8 cellular contexts compared by ENCODE assay signal in genomic region chr1:201503397-201504176, GRCh38. TPM values are rescaled to one million over a fixed set of nuclear protein-coding genes. Genes with fewer than 3 reads are reported as not detected.
DNase-seq lines count a peak whose midpoint lies in the region; ATAC-seq, FAIRE-seq and TF ChIP-seq lines count a peak whose summit lies in the region.

No MANE protein-coding gene starts in this region.

- H3K27me3 Mint-ChIP-seq in astrocyte (ENCODE audit: low read depth, unreplicated experiment) = no peaks in the 10 kb centered on the region
- no peaks in the 10 kb centered on the region for H3K27me3 Mint-ChIP-seq in activated T-helper 1 cell treated with anti-CD3 and anti-CD28 coated beads, Interleukin-12 subunit alpha, Interleukin-12 subunit beta, Interleukin-2, Interleukin-4 antibody, amounts not matched to agents 30 ng/mL and 10 ng/mL and 1 ng/mL, durations not matched to agents 14 hours and 24 hours and 36 hours (ENCODE audit: insufficient read depth)

- ATAC-seq in GM21737 (IDR thresholded peaks at IDR 0.05; ENCODE audit: unreplicated experiment) = no peak

- intact Hi-C loops in activated T-helper 1 cell treated with anti-CD3 and anti-CD28 coated beads, Interleukin-12 subunit alpha, Interleukin-12 subunit beta, Interleukin-2, Interleukin-4 antibody, amounts not matched to agents 30 ng/mL and 10 ng/mL and 1 ng/mL, durations not matched to agents 14 hours and 24 hours and 36 hours (cut with micrococcal nuclease) = no loop called here

- H2AFZ ChIP-seq in astrocyte (ENCODE audit: low read depth, low read length) = no peak overlapping the region

- H3K9ac ChIP-seq in HUES64 (ENCODE audit: low read depth, low read length) (peak overlapping the region; percentile 47; the same call in 1 of the 2 replicates), astrocyte (ENCODE audit: low read length) (peak overlapping the region; percentile 93)

- H3K27ac ChIP-seq in HUES64 (ENCODE audit: low read depth, low read length) (peak overlapping the region; percentile 92), astrocyte (ENCODE audit: low read depth, low read length) (peak overlapping the region; percentile 97), temporal lobe (ENCODE audit: low read depth, low read length) (peak overlapping the region; percentile 93)

- H3K4me2 ChIP-seq in astrocyte (ENCODE audit: low read length) = peak overlapping the region; percentile 99

- TF ChIP-seq CTCF in astrocyte (IDR thresholded peaks at IDR 0.05; ENCODE audit: insufficient read depth, low read depth, low read length) = no peak

- H3K4me3 Mint-ChIP-seq in astrocyte (ENCODE audit: unreplicated experiment) = peak overlapping the region; percentile 89
- no peak overlapping the region for H3K4me3 Mint-ChIP-seq in activated T-helper 1 cell treated with anti-CD3 and anti-CD28 coated beads, Interleukin-12 subunit alpha, Interleukin-12 subunit beta, Interleukin-2, Interleukin-4 antibody, amounts not matched to agents 30 ng/mL and 10 ng/mL and 1 ng/mL, durations not matched to agents 14 hours and 24 hours and 36 hours

- peak overlapping the region; percentile 6 for H3K4me3 ChIP-seq in HUES64 (ENCODE audit: low read length)
- peak overlapping the region; percentile 48 for H3K4me3 ChIP-seq in astrocyte (ENCODE audit: insufficient read depth, low read depth, low read length)

- H4K20me1 ChIP-seq in astrocyte (ENCODE audit: insufficient read depth, low read length) = peaks cover 50% of the 10 kb centered on the region

- WGBS in HUES64 = 16% methylated on average over 13 of the region's 13 CpGs

- peaks cover 57% of the 10 kb centered on the region for H3K4me1 Mint-ChIP-seq in astrocyte (ENCODE audit: low read depth, unreplicated experiment)
- peaks cover 38% of the 10 kb centered on the region for H3K4me1 Mint-ChIP-seq in activated T-helper 1 cell treated with anti-CD3 and anti-CD28 coated beads, Interleukin-12 subunit alpha, Interleukin-12 subunit beta, Interleukin-2, Interleukin-4 antibody, amounts not matched to agents 30 ng/mL and 10 ng/mL and 1 ng/mL, durations not matched to agents 14 hours and 24 hours and 36 hours (ENCODE audit: low read depth)

- no peaks in the 10 kb centered on the region for H3K9me3 Mint-ChIP-seq in astrocyte (ENCODE audit: unreplicated experiment)
- no peaks in the 10 kb centered on the region for H3K9me3 Mint-ChIP-seq in activated T-helper 1 cell treated with anti-CD3 and anti-CD28 coated beads, Interleukin-12 subunit alpha, Interleukin-12 subunit beta, Interleukin-2, Interleukin-4 antibody, amounts not matched to agents 30 ng/mL and 10 ng/mL and 1 ng/mL, durations not matched to agents 14 hours and 24 hours and 36 hours

- peaks cover 47% of the 10 kb centered on the region for H3K4me1 ChIP-seq in HUES64 (ENCODE audit: insufficient read depth, low read length)
- H3K4me1 ChIP-seq in astrocyte (ENCODE audit: insufficient read depth, low read length) = peaks cover 78% of the 10 kb centered on the region

- H3K9me3 ChIP-seq in HUES64 (ENCODE audit: insufficient read depth, low read depth, low read length) (no peaks in the 10 kb centered on the region), astrocyte (ENCODE audit: insufficient read depth, low read depth, low read length) (no peaks in the 10 kb centered on the region)

- H3K36me3 ChIP-seq in HUES64 (ENCODE audit: insufficient read depth, low read length) = no peaks in the 10 kb centered on the region
- H3K36me3 ChIP-seq in astrocyte (ENCODE audit: insufficient read depth, low read length) = peaks cover 9% of the 10 kb centered on the region

- peak; percentile 99 for DNase-seq in astrocyte (ENCODE audit: low read depth)
- peak; percentile 98 for DNase-seq in islet precursor cell
- no peak for DNase-seq in NOMO-1 (lab: John Stamatoyannopoulos, UW; ENCODE audit: unreplicated experiment in 2 of 2)
- DNase-seq in activated CD8-positive, alpha-beta memory T cell treated with anti-CD3 and anti-CD28 coated beads, Interleukin-2, amount 50 U/mL, for 4 hours = no peak
- no peak for DNase-seq in activated T-helper 1 cell treated with anti-CD3 and anti-CD28 coated beads, Interleukin-12 subunit alpha, Interleukin-12 subunit beta, Interleukin-2, Interleukin-4 antibody, amounts not matched to agents 30 ng/mL and 10 ng/mL and 1 ng/mL, durations not matched to agents 14 hours and 24 hours and 36 hours (ENCODE audit: low spot score)

- peaks cover 90% of the 10 kb centered on the region for H3K79me2 ChIP-seq in astrocyte (ENCODE audit: insufficient read depth, low read length)

- H3K27me3 ChIP-seq in HUES64 (ENCODE audit: insufficient read depth, low read length) (peaks cover 19% of the 10 kb centered on the region), astrocyte (ENCODE audit: insufficient read depth, low read length) (no peaks in the 10 kb centered on the region)

- peaks cover 2% of the 10 kb centered on the region for H3K36me3 Mint-ChIP-seq in astrocyte (ENCODE audit: low read depth, unreplicated experiment)
- peaks cover 6% of the 10 kb centered on the region for H3K36me3 Mint-ChIP-seq in activated T-helper 1 cell treated with anti-CD3 and anti-CD28 coated beads, Interleukin-12 subunit alpha, Interleukin-12 subunit beta, Interleukin-2, Interleukin-4 antibody, amounts not matched to agents 30 ng/mL and 10 ng/mL and 1 ng/mL, durations not matched to agents 14 hours and 24 hours and 36 hours (ENCODE audit: low read depth)

- FAIRE-seq in astrocyte (lab: Jason Lieb, UNC) = peak; percentile 73

- peak overlapping the region; percentile 98 for H3K27ac Mint-ChIP-seq in astrocyte (ENCODE audit: unreplicated experiment)
- no peak overlapping the region for H3K27ac Mint-ChIP-seq in activated T-helper 1 cell treated with anti-CD3 and anti-CD28 coated beads, Interleukin-12 subunit alpha, Interleukin-12 subunit beta, Interleukin-2, Interleukin-4 antibody, amounts not matched to agents 30 ng/mL and 10 ng/mL and 1 ng/mL, durations not matched to agents 14 hours and 24 hours and 36 hours

RNA-seq across cellular contexts. Expression of gene CSRP1, which starts 3.3 kb away (rescaled TPM):
- 7.7 TPM for polyA plus RNA-seq in HUES64 (2013, experiment 1 of 2)
- polyA plus RNA-seq in HUES64 (2013, experiment 2 of 2) = 7.4 TPM
- total RNA-seq in astrocyte (289 and 317 TPM in 2 replicates), temporal lobe (23.1 TPM)
- total RNA-seq in activated T-helper 1 cell treated with anti-CD3 and anti-CD28 coated beads, Interleukin-12 subunit alpha, Interleukin-12 subunit beta, Interleukin-2, Interleukin-4 antibody, amounts not matched to agents 30 ng/mL and 10 ng/mL and 1 ng/mL, durations not matched to agents 14 hours and 24 hours and 36 hours = 66.0 and 66.2 TPM in 2 replicates

RNA-seq across cellular contexts. Expression of gene PHLDA3, which starts 34.6 kb away (rescaled TPM):
- 34.2 TPM for polyA plus RNA-seq in HUES64 (2013, experiment 1 of 2)
- polyA plus RNA-seq in HUES64 (2013, experiment 2 of 2) = 30.6 TPM
- total RNA-seq in astrocyte (150 and 152 TPM in 2 replicates), temporal lobe (7.1 TPM)
- 16.6 and 17.3 TPM in 2 replicates for total RNA-seq in activated T-helper 1 cell treated with anti-CD3 and anti-CD28 coated beads, Interleukin-12 subunit alpha, Interleukin-12 subunit beta, Interleukin-2, Interleukin-4 antibody, amounts not matched to agents 30 ng/mL and 10 ng/mL and 1 ng/mL, durations not matched to agents 14 hours and 24 hours and 36 hours

RNA-seq across cellular contexts. Expression of gene NAV1, which starts 35.3 kb away (rescaled TPM):
- 20.3 TPM for polyA plus RNA-seq in HUES64 (2013, experiment 1 of 2)
- polyA plus RNA-seq in HUES64 (2013, experiment 2 of 2) = 22.3 TPM
- total RNA-seq in astrocyte (79.7 and 85.2 TPM in 2 replicates), temporal lobe (78.4 TPM)
- 0.83 and 1.6 TPM in 2 replicates for total RNA-seq in activated T-helper 1 cell treated with anti-CD3 and anti-CD28 coated beads, Interleukin-12 subunit alpha, Interleukin-12 subunit beta, Interleukin-2, Interleukin-4 antibody, amounts not matched to agents 30 ng/mL and 10 ng/mL and 1 ng/mL, durations not matched to agents 14 hours and 24 hours and 36 hours

Comparison
In these comparisons a context has a peak if more than half of its experiments do, and no peak if none do; other contexts are left out.
1. DNase-seq: peak in astrocyte (single experiment) and islet precursor cell (single experiment); none in NOMO-1 (0 of 2), activated CD8-positive, alpha-beta memory T cell treated with anti-CD3 and anti-CD28 coated beads, Interleukin-2, amount 50 U/mL, for 4 hours (single experiment) and activated T-helper 1 cell treated with anti-CD3 and anti-CD28 coated beads, Interleukin-12 subunit alpha, Interleukin-12 subunit beta, Interleukin-2, Interleukin-4 antibody, amounts not matched to agents 30 ng/mL and 10 ng/mL and 1 ng/mL, durations not matched to agents 14 hours and 24 hours and 36 hours (single experiment).
2. RNA of gene NAV1, which starts 35.3 kb away (total RNA-seq): 79.7 to 85.2 TPM in astrocyte and 78.4 TPM in temporal lobe (single experiment); 0.83 to 1.6 TPM in activated T-helper 1 cell treated with anti-CD3 and anti-CD28 coated beads, Interleukin-12 subunit alpha, Interleukin-12 subunit beta, Interleukin-2, Interleukin-4 antibody, amounts not matched to agents 30 ng/mL and 10 ng/mL and 1 ng/mL, durations not matched to agents 14 hours and 24 hours and 36 hours; every median in the first group is over 10 times any median in the second.
3. Peak in every context shown above with its lines, with median percentiles within 50 percentile points of each other: H3K27ac ChIP-seq.